1 cellular context compared by ENCODE assay signal in genomic region chrX:39773923-39774803, GRCh38.
TF ChIP-seq lines count a peak whose summit lies in the region.

No MANE protein-coding gene starts in this region.

TF ChIP-seq in WTC11, 78 proteins besides CTCF, POLR2A, EP300 and RAD21 (continued from another document):
- no peak for TF ChIP-seq STAT6 (CRISPR knock-in tag; conservative IDR thresholded peaks at IDR 0.05; ENCODE audit: low read depth)
- TF ChIP-seq TEAD1 (CRISPR knock-in tag; IDR thresholded peaks at IDR 0.05): no peak
- no peak for TF ChIP-seq ARID4B (CRISPR knock-in tag; IDR thresholded peaks at IDR 0.05; ENCODE audit: borderline replicate concordance)
- TF ChIP-seq GTF2I (CRISPR knock-in tag; conservative IDR thresholded peaks at IDR 0.05): no peak
- TF ChIP-seq SP1 (CRISPR knock-in tag; conservative IDR thresholded peaks at IDR 0.05): no peak
